ENCODE assay signal across 2 cellular contexts in genomic region chr1:244113532-244114320, GRCh38.
TF ChIP-seq lines count a peak whose summit lies in the region.

No MANE protein-coding gene starts in this region.

TF ChIP-seq in HEK293, 187 proteins besides CTCF, POLR2A, EP300 and RAD21 (continued from another document):
- no peak for TF ChIP-seq INSM2 (tag by site-specific recombination; IDR thresholded peaks at IDR 0.05)
- TF ChIP-seq ZNF747 (tag by site-specific recombination; IDR thresholded peaks at IDR 0.05), result no peak
- TF ChIP-seq ZNF335 (tag by site-specific recombination; conservative IDR thresholded peaks at IDR 0.05), result 0 out of 2 replicates have a peak, but pooled peaks have one; percentile 14
- TF ChIP-seq ZNF692 (tag by site-specific recombination; IDR thresholded peaks at IDR 0.05), result no peak
- no peak for TF ChIP-seq ZNF37A (tag by site-specific recombination; IDR thresholded peaks at IDR 0.05)
- no peak for TF ChIP-seq KLF8 (tag by site-specific recombination; IDR thresholded peaks at IDR 0.05)
- no peak for TF ChIP-seq ZNF433 (tag by site-specific recombination; IDR thresholded peaks at IDR 0.05; ENCODE audit: low read depth)
- TF ChIP-seq HIC1 (tag by site-specific recombination; IDR thresholded peaks at IDR 0.05), result no peak
- TF ChIP-seq ZNF423 (tag by site-specific recombination; IDR thresholded peaks at IDR 0.05), result no peak
- no peak for TF ChIP-seq ZNF184 (tag by site-specific recombination; IDR thresholded peaks at IDR 0.05)
- no peak for TF ChIP-seq ZBTB8A (tag by site-specific recombination; IDR thresholded peaks at IDR 0.05)
- TF ChIP-seq ZIC2 (tag by site-specific recombination; IDR thresholded peaks at IDR 0.05), result no peak
TF ChIP-seq in HEK293: peak in this region for 3.

TF ChIP-seq in SK-N-SH treated with all-trans-retinoic acid at 6 μM for 48 hours, 23 proteins besides CTCF, POLR2A, EP300 and RAD21 (continued from another document):
- peak; percentile 62; the same call in 1 of the 2 replicates for TF ChIP-seq CREB5 (CRISPR knock-in tag; IDR thresholded peaks at IDR 0.05; ENCODE audit: low read depth)
- TF ChIP-seq ZNF8 (CRISPR knock-in tag; IDR thresholded peaks at IDR 0.05), result no peak
- peak; percentile 84; the same call in 1 of the 2 replicates for TF ChIP-seq RARB (CRISPR knock-in tag; IDR thresholded peaks at IDR 0.05)
- 0 out of 2 replicates have a peak, but pooled peaks have one; percentile 50 for TF ChIP-seq CSDC2 (CRISPR knock-in tag; IDR thresholded peaks at IDR 0.05)
- TF ChIP-seq ZC3H10 (CRISPR knock-in tag; IDR thresholded peaks at IDR 0.05), result peak; percentile 97
